In the genomic region with DNA sequence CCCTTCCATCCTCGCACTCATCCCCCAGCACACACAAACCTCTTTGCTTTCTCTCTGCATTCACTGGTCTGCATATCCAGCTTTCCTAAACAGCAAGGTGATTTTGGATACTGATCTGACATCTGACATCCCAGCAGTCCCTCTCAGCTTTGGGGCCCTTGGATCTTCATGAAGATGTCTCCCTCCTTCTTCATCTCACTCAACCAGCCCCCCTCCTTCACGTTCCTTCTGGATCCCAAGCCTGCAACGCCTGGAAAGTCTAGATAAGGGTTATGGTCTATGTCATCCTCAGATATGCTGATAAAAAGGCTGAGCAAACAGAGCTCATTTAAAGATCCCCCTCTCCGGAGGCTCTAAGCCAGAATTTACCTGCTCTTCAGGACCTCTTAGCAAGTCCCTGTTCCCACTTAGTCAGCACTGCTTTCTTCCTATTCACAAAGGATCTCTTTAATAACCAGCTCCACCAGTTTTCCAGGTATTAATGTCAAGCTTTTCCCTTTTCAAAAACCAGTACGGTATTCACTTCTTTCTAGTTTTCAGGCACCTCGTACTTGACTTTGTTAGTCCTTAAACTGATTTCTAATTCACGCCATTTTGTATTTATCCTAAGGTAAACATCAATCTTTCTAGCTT, we compare ENCODE assay signal across 17 cellular contexts. TPM values are rescaled to one million over a fixed set of nuclear protein-coding genes. Genes with fewer than 3 reads are reported as not detected.
DNase-seq lines count a peak whose midpoint lies in the region; ATAC-seq and TF ChIP-seq lines count a peak whose summit lies in the region.
"Had no signal": no experiment of that assay in that cellular context is flagged by ENCODE, and none has a peak within 500 bp of the region (broad histone marks: within the 10 kb centered on the region; RNA-seq: fewer than 3 reads in every experiment).

No MANE protein-coding gene starts in this region.

- no peak for TF ChIP-seq CTCF in SK-N-SH (IDR thresholded peaks at IDR 0.05)
- no peak for TF ChIP-seq CTCF in WTC11 (IDR thresholded peaks at IDR 0.05)
- TF ChIP-seq CTCF in hepatocyte (IDR thresholded peaks at IDR 0.05; ENCODE audit: poor library complexity), result no peak
- TF ChIP-seq CTCF in upper lobe of right lung (IDR thresholded peaks at IDR 0.05), result no peak

- H3K36me3 Mint-ChIP-seq in WTC11, result peaks cover 27% of the 10 kb centered on the region
- H3K36me3 Mint-ChIP-seq in CD4-positive, alpha-beta memory T cell, result peaks cover 10 to 23% of the 10 kb centered on the region in 2 donors
- H3K36me3 Mint-ChIP-seq in activated T-helper 1 cell treated with anti-CD3 and anti-CD28 coated beads, Interleukin-12 subunit alpha, Interleukin-12 subunit beta, Interleukin-2, Interleukin-4 antibody, amounts not matched to agents 30 ng/mL and 10 ng/mL and 1 ng/mL, durations not matched to agents 14 hours and 24 hours and 36 hours (ENCODE audit: low read depth), result peaks cover 16% of the 10 kb centered on the region

- no peak for TF ChIP-seq RAD21 in SK-N-SH (IDR thresholded peaks at IDR 0.05; ENCODE audit: low read length)

- ATAC-seq in SK-N-SH treated with all-trans-retinoic acid at 6 μM for 48 hours (no peak), WTC11 (no peak), upper lobe of right lung (peak; percentile 45), GM21717 (IDR thresholded peaks at IDR 0.05; ENCODE audit: unreplicated experiment) (no peak)
- ATAC-seq: A549; CD8-positive, alpha-beta T cell; HCT116 had no signal

- peaks cover under 1 to 3% of the 10 kb centered on the region in 2 experiments for H3K36me3 ChIP-seq in SK-N-SH (replicated peaks in 1 of 2; ENCODE audit: control insufficient read depth in 1 of 2, insufficient read depth in 2 of 2, low read length in 1 of 2)
- H3K36me3 ChIP-seq in hepatocyte (replicated peaks; ENCODE audit: insufficient read depth, low read depth), result no peaks in the 10 kb centered on the region
- no peaks in the 10 kb centered on the region for H3K36me3 ChIP-seq in upper lobe of right lung
- no peaks in the 10 kb centered on the region for H3K36me3 ChIP-seq in CD4-positive, alpha-beta memory T cell (ENCODE audit: insufficient read depth, low read length)
- H3K36me3 ChIP-seq: cardiac muscle cell had no signal

- H2AFZ ChIP-seq in SK-N-SH (ENCODE audit: low read depth) (no peak overlapping the region), hepatocyte (no peak overlapping the region)

- H4K20me1 ChIP-seq in SK-N-SH (ENCODE audit: insufficient read depth), result no peaks in the 10 kb centered on the region
- peaks cover 16% of the 10 kb centered on the region for H4K20me1 ChIP-seq in hepatocyte (ENCODE audit: insufficient read depth, poor library complexity, severe bottlenecking)

- CTCF ChIA-PET in SK-N-SH (lab: Yijun Ruan, JAX), result interaction anchor here (0.9 to 1.9 kb wide), 7 partner anchors 16 to 59 kb away, joined by 3 to 7 read pairs (median 4); no protein-coding TSS in a partner anchor
- CTCF ChIA-PET in WTC11 (lab: Charles Lee), result interaction anchor here (0.8 to 1.4 kb wide), 3 partner anchors 10 to 46 kb away, joined by 3 to 4 read pairs (median 3); a partner anchor contains a TSS
- CTCF ChIA-PET in CD4-positive, alpha-beta memory T cell (lab: Charles Lee; ENCODE audit: partially characterized antibody), result no interaction called here

- H3K9me3 ChIP-seq in SK-N-SH, result no peaks in the 10 kb centered on the region
- no peaks in the 10 kb centered on the region for H3K9me3 ChIP-seq in hepatocyte (ENCODE audit: low read depth)
- no peaks in the 10 kb centered on the region for H3K9me3 ChIP-seq in upper lobe of right lung
- H3K9me3 ChIP-seq in CD4-positive, alpha-beta memory T cell (ENCODE audit: control insufficient read depth in 1 of 2, low read length in 2 of 2), result no peaks in the 10 kb centered on the region
- H3K9me3 ChIP-seq: A549 had no signal

- no peaks in the 10 kb centered on the region for H3K9me3 Mint-ChIP-seq in WTC11
- H3K9me3 Mint-ChIP-seq in CD4-positive, alpha-beta memory T cell, result no peaks in the 10 kb centered on the region
- no peaks in the 10 kb centered on the region for H3K9me3 Mint-ChIP-seq in activated T-helper 1 cell treated with anti-CD3 and anti-CD28 coated beads, Interleukin-12 subunit alpha, Interleukin-12 subunit beta, Interleukin-2, Interleukin-4 antibody, amounts not matched to agents 30 ng/mL and 10 ng/mL and 1 ng/mL, durations not matched to agents 14 hours and 24 hours and 36 hours
- H3K9me3 Mint-ChIP-seq: activated B cell treated with CpG ODN at 0.5 μM for 24 hours; CD8-positive, alpha-beta T cell had no signal

- 79% methylated on average over 7 of the region's 7 CpGs for WGBS in SK-N-SH (ENCODE audit: low lambda C conversion rate)
- WGBS in hepatocyte (ENCODE audit: low lambda C conversion rate, missing lambda C conversion rate), result 45% methylated on average over 7 of the region's 7 CpGs

- peak overlapping the region in 1 of 2 experiments; percentile 14; a peak in 1 of 4 replicates for H3K27ac ChIP-seq in SK-N-SH (ENCODE audit: low read depth in 2 of 2, low read length in 1 of 2)
- peak overlapping the region; percentile 53 for H3K27ac ChIP-seq in hepatocyte
- H3K27ac ChIP-seq in upper lobe of right lung, result no peak overlapping the region
- H3K27ac ChIP-seq in CD4-positive, alpha-beta memory T cell (ENCODE audit: low read depth, low read length), result no peak overlapping the region
- H3K27ac ChIP-seq: A549, cardiac muscle cell had no signal

- H3K27me3 Mint-ChIP-seq in WTC11 (ENCODE audit: low read depth), result no peaks in the 10 kb centered on the region
- no peaks in the 10 kb centered on the region for H3K27me3 Mint-ChIP-seq in CD4-positive, alpha-beta memory T cell
- no peaks in the 10 kb centered on the region for H3K27me3 Mint-ChIP-seq in activated T-helper 1 cell treated with anti-CD3 and anti-CD28 coated beads, Interleukin-12 subunit alpha, Interleukin-12 subunit beta, Interleukin-2, Interleukin-4 antibody, amounts not matched to agents 30 ng/mL and 10 ng/mL and 1 ng/mL, durations not matched to agents 14 hours and 24 hours and 36 hours (ENCODE audit: insufficient read depth)
- H3K27me3 Mint-ChIP-seq: activated B cell treated with CpG ODN at 0.5 μM for 24 hours had no signal

- H3K4me3 Mint-ChIP-seq in WTC11, result no peak overlapping the region
- no peak overlapping the region for H3K4me3 Mint-ChIP-seq in CD4-positive, alpha-beta memory T cell
- no peak overlapping the region for H3K4me3 Mint-ChIP-seq in activated T-helper 1 cell treated with anti-CD3 and anti-CD28 coated beads, Interleukin-12 subunit alpha, Interleukin-12 subunit beta, Interleukin-2, Interleukin-4 antibody, amounts not matched to agents 30 ng/mL and 10 ng/mL and 1 ng/mL, durations not matched to agents 14 hours and 24 hours and 36 hours
- H3K4me3 Mint-ChIP-seq: activated B cell treated with CpG ODN at 0.5 μM for 24 hours; CD8-positive, alpha-beta T cell had no signal

- peak overlapping the region; percentile 51 for H3K27ac Mint-ChIP-seq in WTC11
- peak overlapping the region in 1 of 7 donors; percentile 38 for H3K27ac Mint-ChIP-seq in CD4-positive, alpha-beta memory T cell
- no peak overlapping the region for H3K27ac Mint-ChIP-seq in activated T-helper 1 cell treated with anti-CD3 and anti-CD28 coated beads, Interleukin-12 subunit alpha, Interleukin-12 subunit beta, Interleukin-2, Interleukin-4 antibody, amounts not matched to agents 30 ng/mL and 10 ng/mL and 1 ng/mL, durations not matched to agents 14 hours and 24 hours and 36 hours
- H3K27ac Mint-ChIP-seq: activated B cell treated with CpG ODN at 0.5 μM for 24 hours; CD8-positive, alpha-beta T cell had no signal

- peaks cover 58% of the 10 kb centered on the region for H3K4me1 Mint-ChIP-seq in WTC11
- H3K4me1 Mint-ChIP-seq in CD4-positive, alpha-beta memory T cell, result peaks cover 16 to 39% (median 28%) of the 10 kb centered on the region in 4 donors
- peaks cover 55% of the 10 kb centered on the region for H3K4me1 Mint-ChIP-seq in activated T-helper 1 cell treated with anti-CD3 and anti-CD28 coated beads, Interleukin-12 subunit alpha, Interleukin-12 subunit beta, Interleukin-2, Interleukin-4 antibody, amounts not matched to agents 30 ng/mL and 10 ng/mL and 1 ng/mL, durations not matched to agents 14 hours and 24 hours and 36 hours (ENCODE audit: low read depth)

- H3K9me2 ChIP-seq in SK-N-SH (no peaks in the 10 kb centered on the region), hepatocyte (replicated peaks; ENCODE audit: insufficient read depth) (no peaks in the 10 kb centered on the region)

- H3K4me1 ChIP-seq in SK-N-SH (ENCODE audit: control insufficient read depth in 1 of 2, insufficient read depth in 2 of 2, low read depth in 1 of 2, low read length in 1 of 2) (peaks cover 16 to 30% of the 10 kb centered on the region in 2 experiments; a peak in 3 of 4 replicates), hepatocyte (ENCODE audit: insufficient read depth) (peaks cover 47% of the 10 kb centered on the region), upper lobe of right lung (peaks cover 28% of the 10 kb centered on the region)
- H3K4me1 ChIP-seq in CD4-positive, alpha-beta memory T cell (ENCODE audit: insufficient read depth, low read length), result peaks cover 24% of the 10 kb centered on the region

- no peak for TF ChIP-seq EP300 in SK-N-SH (IDR thresholded peaks at IDR 0.05; ENCODE audit: borderline replicate concordance in 1 of 2, low read depth in 1 of 2, low read length in 1 of 2)

- peaks cover 17% of the 10 kb centered on the region for H3F3A ChIP-seq in SK-N-SH (replicated peaks; ENCODE audit: insufficient read depth)

- H3K79me2 ChIP-seq in SK-N-SH (ENCODE audit: insufficient read depth), result peaks cover 99% of the 10 kb centered on the region
- H3K79me2 ChIP-seq in hepatocyte, result peaks cover 95% of the 10 kb centered on the region

- intact Hi-C loops in upper lobe of right lung (cut with DNase I), result no loop called here
- intact Hi-C loops in CD4-positive, alpha-beta memory T cell (cut with micrococcal nuclease), result no loop called here
- intact Hi-C loops in activated T-helper 1 cell treated with anti-CD3 and anti-CD28 coated beads, Interleukin-12 subunit alpha, Interleukin-12 subunit beta, Interleukin-2, Interleukin-4 antibody, amounts not matched to agents 30 ng/mL and 10 ng/mL and 1 ng/mL, durations not matched to agents 14 hours and 24 hours and 36 hours (cut with micrococcal nuclease), result no loop called here

- H3K27me3 ChIP-seq in SK-N-SH (ENCODE audit: insufficient read depth) (no peaks in the 10 kb centered on the region), hepatocyte (no peaks in the 10 kb centered on the region), upper lobe of right lung (no peaks in the 10 kb centered on the region)
- no peaks in the 10 kb centered on the region for H3K27me3 ChIP-seq in CD4-positive, alpha-beta memory T cell (ENCODE audit: insufficient read depth, low read length)
- H3K27me3 ChIP-seq: cardiac muscle cell had no signal

- H3K4me3 ChIP-seq in SK-N-SH (ENCODE audit: low read depth in 2 of 2, low read length in 1 of 2) (no peak overlapping the region), hepatocyte (no peak overlapping the region), upper lobe of right lung (no peak overlapping the region)
- no peak overlapping the region for H3K4me3 ChIP-seq in CD4-positive, alpha-beta memory T cell (ENCODE audit: low read length in 2 of 2)
- H3K4me3 ChIP-seq: A549, cardiac muscle cell had no signal

- POLR2A ChIA-PET in SK-N-SH (lab: Yijun Ruan, JAX) (no interaction called here), WTC11 (lab: Charles Lee) (no interaction called here)
- POLR2A ChIA-PET in CD4-positive, alpha-beta memory T cell (lab: Charles Lee; ENCODE audit: partially characterized antibody), result no interaction called here

- H3K4me2 ChIP-seq in SK-N-SH (no peak overlapping the region), hepatocyte (peak overlapping the region; percentile 26)
- H3K4me2 ChIP-seq: A549 had no signal

- DNase-seq in SK-N-SH, result peak; percentile 46
- no peak for DNase-seq in WTC11 (ENCODE audit: low spot score)
- no peak for DNase-seq in hepatocyte (ENCODE audit: low spot score)
- no peak for DNase-seq in upper lobe of right lung
- no peak for DNase-seq in CD4-positive, alpha-beta memory T cell
- no peak for DNase-seq in activated T-helper 1 cell treated with anti-CD3 and anti-CD28 coated beads, Interleukin-12 subunit alpha, Interleukin-12 subunit beta, Interleukin-2, Interleukin-4 antibody, amounts not matched to agents 30 ng/mL and 10 ng/mL and 1 ng/mL, durations not matched to agents 14 hours and 24 hours and 36 hours (ENCODE audit: low spot score)
- DNase-seq: activated B cell treated with CpG ODN at 0.5 μM for 24 hours; activated naive CD4-positive, alpha-beta T cell treated with anti-CD3 and anti-CD28 coated beads, Interleukin-2, amount 50 U/mL, for 16 hours; CD8-positive, alpha-beta T cell; mesendoderm; NCI-H1092; stimulated activated naive CD4-positive, alpha-beta T cell treated with Interleukin-2 at 50 U/mL for 16 hours had no signal

- H3K9ac ChIP-seq in SK-N-SH, result no peak overlapping the region

RNA-seq across cellular contexts. Expression of a gene that starts 38.9 kb away (rescaled TPM):
- polyA plus RNA-seq in SK-N-SH (2012; rRNA removed) (22.9 and 23.5 TPM in 2 replicates), hepatocyte (34.4 and 37.6 TPM in 2 replicates)
- polyA plus RNA-seq in SK-N-SH (2012; cell fraction: cytosol; rRNA removed), result 22.5 and 24.7 TPM in 2 replicates
- polyA plus RNA-seq in SK-N-SH (2012; cell fraction: nucleus; rRNA removed), result 14.7 and 18.0 TPM in 2 replicates
- total RNA-seq in WTC11 (2021) (48.1 to 60.6 TPM (median 52.1 TPM) in 3 replicates), hepatocyte (33.9 and 38.3 TPM in 2 replicates), upper lobe of right lung (61.8 TPM)
- 10 to 100 TPM; 39.3 to 41.3 TPM for total RNA-seq in CD4-positive, alpha-beta memory T cell
- 10 to 100 TPM in 1 of 2 donors, 1 to 10 TPM in 1; 6.8 to 17.4 TPM for polyA plus RNA-seq in CD4-positive, alpha-beta memory T cell
- total RNA-seq in activated T-helper 1 cell treated with anti-CD3 and anti-CD28 coated beads, Interleukin-12 subunit alpha, Interleukin-12 subunit beta, Interleukin-2, Interleukin-4 antibody, amounts not matched to agents 30 ng/mL and 10 ng/mL and 1 ng/mL, durations not matched to agents 14 hours and 24 hours and 36 hours, result 61.6 and 61.8 TPM in 2 replicates
